Comparison of ENCODE assay signal across 1 cellular context in the genomic region with DNA sequence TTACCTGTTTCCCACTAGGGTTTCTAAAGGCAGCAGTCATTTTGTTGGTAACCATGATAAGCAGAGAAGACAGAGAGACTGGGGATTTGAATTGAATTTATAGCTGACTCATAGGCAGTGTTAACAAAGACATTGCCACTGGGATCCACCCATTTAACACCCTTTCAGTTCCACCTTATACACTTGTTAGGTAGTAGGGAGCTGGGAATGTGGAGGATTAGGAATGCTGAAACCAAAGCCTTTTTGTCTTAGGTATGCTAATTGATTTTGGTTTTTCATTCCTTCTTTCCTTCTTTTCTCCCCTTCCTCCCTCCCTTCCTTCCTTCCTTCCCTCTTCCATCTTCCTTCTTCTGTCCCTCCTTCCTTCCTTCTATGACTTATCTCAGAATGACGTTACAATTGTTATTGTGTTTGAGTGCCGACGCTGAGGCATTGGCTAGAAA.
TF ChIP-seq lines count a peak whose summit lies in the region.

No MANE protein-coding gene starts in this region.

TF ChIP-seq in K562, 482 proteins besides CTCF, POLR2A, EP300 and RAD21 (continued from another document and continues in another):
- no peak for TF ChIP-seq ILK (tag; IDR thresholded peaks at IDR 0.05; ENCODE audit: borderline replicate concordance, low read depth)
- no peak for TF ChIP-seq MECOM (CRISPR knock-in tag; IDR thresholded peaks at IDR 0.05)
- peak; percentile 57 for TF ChIP-seq ARHGAP35 (IDR thresholded peaks at IDR 0.05; ENCODE audit: partially characterized antibody)
- TF ChIP-seq GABPB2 (CRISPR knock-in tag; conservative IDR thresholded peaks at IDR 0.05): no peak
- no peak for TF ChIP-seq CBFA2T2 (conservative IDR thresholded peaks at IDR 0.05)
- no peak for TF ChIP-seq SREBF2 (CRISPR knock-in tag; IDR thresholded peaks at IDR 0.05)
- TF ChIP-seq PREB (CRISPR knock-in tag; IDR thresholded peaks at IDR 0.05): no peak
- peak; percentile 33; the same call in 1 of the 2 replicates for TF ChIP-seq CC2D1A (IDR thresholded peaks at IDR 0.05)
- no peak for TF ChIP-seq ZNF280A (IDR thresholded peaks at IDR 0.05; ENCODE audit: low read depth, partially characterized antibody)
- TF ChIP-seq ZNF444 (CRISPR knock-in tag; IDR thresholded peaks at IDR 0.05): no peak
- TF ChIP-seq ZNF77 (CRISPR knock-in tag; IDR thresholded peaks at IDR 0.05): no peak
- peak; percentile 64 for TF ChIP-seq SP1 (CRISPR knock-in tag; IDR thresholded peaks at IDR 0.05)
- TF ChIP-seq TCFL5 (CRISPR knock-in tag; conservative IDR thresholded peaks at IDR 0.05): no peak
- TF ChIP-seq CHCHD3 (CRISPR knock-in tag; IDR thresholded peaks at IDR 0.05): no peak
- TF ChIP-seq, protein P1, sequence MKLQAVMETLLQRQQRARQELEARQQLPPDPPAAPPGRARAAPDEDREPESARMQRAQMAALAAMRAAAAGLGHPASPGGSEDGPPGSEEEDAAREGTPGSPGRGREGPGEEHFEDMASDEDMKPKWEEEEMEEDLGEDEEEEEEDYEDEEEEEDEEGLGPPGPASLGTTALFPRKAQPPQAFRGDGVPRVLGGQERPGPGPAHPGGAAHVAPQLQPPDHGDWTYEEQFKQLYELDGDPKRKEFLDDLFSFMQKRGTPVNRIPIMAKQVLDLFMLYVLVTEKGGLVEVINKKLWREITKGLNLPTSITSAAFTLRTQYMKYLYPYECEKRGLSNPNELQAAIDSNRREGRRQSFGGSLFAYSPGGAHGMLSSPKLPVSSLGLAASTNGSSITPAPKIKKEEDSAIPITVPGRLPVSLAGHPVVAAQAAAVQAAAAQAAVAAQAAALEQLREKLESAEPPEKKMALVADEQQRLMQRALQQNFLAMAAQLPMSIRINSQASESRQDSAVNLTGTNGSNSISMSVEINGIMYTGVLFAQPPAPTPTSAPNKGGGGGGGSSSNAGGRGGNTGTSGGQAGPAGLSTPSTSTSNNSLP (IDR thresholded peaks at IDR 0.05; ENCODE audit: borderline replicate concordance, low read depth, low read length): peak; percentile 93
- no peak for TF ChIP-seq GTF2A2 (tag; IDR thresholded peaks at IDR 0.05)
- TF ChIP-seq, protein P2, sequence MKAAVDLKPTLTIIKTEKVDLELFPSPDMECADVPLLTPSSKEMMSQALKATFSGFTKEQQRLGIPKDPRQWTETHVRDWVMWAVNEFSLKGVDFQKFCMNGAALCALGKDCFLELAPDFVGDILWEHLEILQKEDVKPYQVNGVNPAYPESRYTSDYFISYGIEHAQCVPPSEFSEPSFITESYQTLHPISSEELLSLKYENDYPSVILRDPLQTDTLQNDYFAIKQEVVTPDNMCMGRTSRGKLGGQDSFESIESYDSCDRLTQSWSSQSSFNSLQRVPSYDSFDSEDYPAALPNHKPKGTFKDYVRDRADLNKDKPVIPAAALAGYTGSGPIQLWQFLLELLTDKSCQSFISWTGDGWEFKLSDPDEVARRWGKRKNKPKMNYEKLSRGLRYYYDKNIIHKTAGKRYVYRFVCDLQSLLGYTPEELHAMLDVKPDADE (conservative IDR thresholded peaks at IDR 0.05; ENCODE audit: control insufficient read depth, low read depth, low read length): no peak
- TF ChIP-seq TBL1XR1 (IDR thresholded peaks at IDR 0.05; ENCODE audit: low read length in 2 of 2): peak in 1 of 2 experiments; percentile 40; a peak in 1 of 4 replicates
- TF ChIP-seq, protein P3, sequence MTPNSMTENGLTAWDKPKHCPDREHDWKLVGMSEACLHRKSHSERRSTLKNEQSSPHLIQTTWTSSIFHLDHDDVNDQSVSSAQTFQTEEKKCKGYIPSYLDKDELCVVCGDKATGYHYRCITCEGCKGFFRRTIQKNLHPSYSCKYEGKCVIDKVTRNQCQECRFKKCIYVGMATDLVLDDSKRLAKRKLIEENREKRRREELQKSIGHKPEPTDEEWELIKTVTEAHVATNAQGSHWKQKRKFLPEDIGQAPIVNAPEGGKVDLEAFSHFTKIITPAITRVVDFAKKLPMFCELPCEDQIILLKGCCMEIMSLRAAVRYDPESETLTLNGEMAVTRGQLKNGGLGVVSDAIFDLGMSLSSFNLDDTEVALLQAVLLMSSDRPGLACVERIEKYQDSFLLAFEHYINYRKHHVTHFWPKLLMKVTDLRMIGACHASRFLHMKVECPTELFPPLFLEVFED (CRISPR knock-in tag; conservative IDR thresholded peaks at IDR 0.05): no peak
- TF ChIP-seq, protein P4, sequence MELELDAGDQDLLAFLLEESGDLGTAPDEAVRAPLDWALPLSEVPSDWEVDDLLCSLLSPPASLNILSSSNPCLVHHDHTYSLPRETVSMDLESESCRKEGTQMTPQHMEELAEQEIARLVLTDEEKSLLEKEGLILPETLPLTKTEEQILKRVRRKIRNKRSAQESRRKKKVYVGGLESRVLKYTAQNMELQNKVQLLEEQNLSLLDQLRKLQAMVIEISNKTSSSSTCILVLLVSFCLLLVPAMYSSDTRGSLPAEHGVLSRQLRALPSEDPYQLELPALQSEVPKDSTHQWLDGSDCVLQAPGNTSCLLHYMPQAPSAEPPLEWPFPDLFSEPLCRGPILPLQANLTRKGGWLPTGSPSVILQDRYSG (tag; conservative IDR thresholded peaks at IDR 0.05; ENCODE audit: low read depth): no peak
- TF ChIP-seq NRF1 (conservative IDR thresholded peaks at IDR 0.05 in 1 of 2, IDR thresholded peaks at IDR 0.05 in 1 of 2): no peak
- no peak for TF ChIP-seq ZNF57 (CRISPR knock-in tag; IDR thresholded peaks at IDR 0.05)
- TF ChIP-seq ZKSCAN3 (CRISPR knock-in tag; IDR thresholded peaks at IDR 0.05): no peak
- no peak for TF ChIP-seq ZNF707 (CRISPR knock-in tag; conservative IDR thresholded peaks at IDR 0.05)
- TF ChIP-seq STAG1 (CRISPR knock-in tag; IDR thresholded peaks at IDR 0.05; ENCODE audit: borderline replicate concordance): no peak
- TF ChIP-seq TEAD4 (IDR thresholded peaks at IDR 0.05; ENCODE audit: low read length): no peak
- no peak for TF ChIP-seq TEAD4 (CRISPR knock-in tag; IDR thresholded peaks at IDR 0.05; ENCODE audit: borderline replicate concordance)
- TF ChIP-seq ZBTB9 (CRISPR knock-in tag; IDR thresholded peaks at IDR 0.05): no peak
- no peak for TF ChIP-seq POLR2AphosphoS5 (IDR thresholded peaks at IDR 0.05; ENCODE audit: control insufficient read depth, insufficient read depth, low read depth, low read length)
- TF ChIP-seq SMAD3 (CRISPR knock-in tag; conservative IDR thresholded peaks at IDR 0.05): no peak
- no peak for TF ChIP-seq ZNF445 (CRISPR knock-in tag; IDR thresholded peaks at IDR 0.05; ENCODE audit: low read depth)
- no peak for TF ChIP-seq SRSF9 (IDR thresholded peaks at IDR 0.05; ENCODE audit: borderline replicate concordance, low read depth, low read length)
- TF ChIP-seq MLLT1 (IDR thresholded peaks at IDR 0.05): peak; percentile 54 to 76; a peak in 2 of 4 replicates
- TF ChIP-seq POLR3G (IDR thresholded peaks at IDR 0.05; ENCODE audit: extremely low read depth, insufficient read length, insufficient replicate concordance): no peak
- TF ChIP-seq CBX1 (IDR thresholded peaks at IDR 0.05; ENCODE audit: low read depth): no peak
- no peak for TF ChIP-seq FOXA1 (IDR thresholded peaks at IDR 0.05; ENCODE audit: borderline replicate concordance)
- TF ChIP-seq ZNF165 (CRISPR knock-in tag; IDR thresholded peaks at IDR 0.05; ENCODE audit: borderline replicate concordance): no peak
- no peak for TF ChIP-seq ZNF766 (CRISPR knock-in tag; conservative IDR thresholded peaks at IDR 0.05)
- TF ChIP-seq ZSCAN29 (IDR thresholded peaks at IDR 0.05): no peak
- TF ChIP-seq U2AF2 (optimal IDR thresholded peaks at IDR 0.05; ENCODE audit: low read depth, low read length): no peak
- no peak for TF ChIP-seq KDM5B (IDR thresholded peaks at IDR 0.05; ENCODE audit: insufficient replicate concordance, low read depth, low read length)
- TF ChIP-seq PHF21A (IDR thresholded peaks at IDR 0.05; ENCODE audit: borderline replicate concordance, low read depth): no peak
- no peak for TF ChIP-seq CBX5 (IDR thresholded peaks at IDR 0.05; ENCODE audit: borderline replicate concordance, low read depth)
- TF ChIP-seq ID3 (CRISPR knock-in tag; IDR thresholded peaks at IDR 0.05): no peak
- no peak for TF ChIP-seq ID3 (tag; IDR thresholded peaks at IDR 0.05)
- TF ChIP-seq RHOXF2B (CRISPR knock-in tag; conservative IDR thresholded peaks at IDR 0.05): no peak
- TF ChIP-seq ZNF609 (CRISPR knock-in tag; IDR thresholded peaks at IDR 0.05; ENCODE audit: borderline replicate concordance): no peak
